Comparison of ENCODE assay signal across 8 cellular contexts in the genomic region with DNA sequence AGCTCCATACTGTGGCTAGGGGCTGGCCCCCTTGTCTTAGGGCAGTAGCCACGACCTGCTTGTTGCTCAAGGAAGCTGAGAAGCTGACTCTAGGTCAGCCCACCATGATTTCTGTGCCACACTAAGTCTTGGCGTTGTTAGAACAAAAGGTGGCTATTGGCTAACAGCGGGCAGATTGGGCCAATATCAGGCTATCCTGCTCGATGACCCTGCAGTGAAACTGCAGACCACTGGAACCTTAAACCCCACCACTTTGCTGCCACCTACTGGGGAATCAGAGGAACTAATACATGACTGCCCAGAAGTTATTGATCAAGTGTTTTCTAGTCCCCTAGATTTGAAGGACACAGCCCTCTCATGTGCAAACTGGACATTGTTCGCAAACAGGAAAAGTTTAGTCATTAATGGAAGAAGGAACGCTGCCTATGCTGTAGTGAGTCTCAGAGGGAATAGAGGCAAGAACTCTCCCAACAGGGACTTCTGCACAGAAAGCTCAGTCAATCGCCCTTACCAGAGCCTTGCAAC. TPM values are rescaled to one million over a fixed set of nuclear protein-coding genes. Genes with fewer than 3 reads are reported as not detected.
A peak's percentile ranks its signal among the peaks of the same experiment; 100 is the strongest.
DNase-seq lines count a peak whose midpoint lies in the region; ATAC-seq and TF ChIP-seq lines count a peak whose summit lies in the region.

No MANE protein-coding gene starts in this region.

- DNase-seq in AG09309 (ENCODE audit: low read depth) (no peak), NCI-H2029 (lab: John Stamatoyannopoulos, UW) (peak; percentile 26), myocyte (ENCODE audit: low read depth) (peak; percentile 52), NCI-H774 (lab: John Stamatoyannopoulos, UW) (no peak)
- DNase-seq in activated CD4-positive, alpha-beta T cell treated with anti-CD3 and anti-CD28 coated beads for 1 hour = peak; percentile 18
- DNase-seq in effector CD8-positive, alpha-beta T cell (lab: John Stamatoyannopoulos, UW) = peak; percentile 6

- peak; percentile 70 for ATAC-seq in GM18505 (IDR thresholded peaks at IDR 0.05; ENCODE audit: unreplicated experiment)
- ATAC-seq in HG02763 (IDR thresholded peaks at IDR 0.05; ENCODE audit: unreplicated experiment) = peak; percentile 60

- H3K4me3 ChIP-seq in AG09309 (ENCODE audit: control insufficient read depth, low read depth, low read length) = no peak overlapping the region

- no peak for TF ChIP-seq POLR2A in GM18505 (IDR thresholded peaks at IDR 0.05; ENCODE audit: borderline replicate concordance, extremely low read depth, insufficient read depth, insufficient read length)

- TF ChIP-seq CTCF in AG09309 (IDR thresholded peaks at IDR 0.05; ENCODE audit: control insufficient read depth, insufficient read depth, low read depth, low read length, missing control alignments) = peak; percentile 79

RNA-seq across cellular contexts. Expression of gene PAPSS1, which starts 17.0 kb away (rescaled TPM):
- total RNA-seq in myocyte = 53.0 and 56.0 TPM in 2 replicates
- 98.0 TPM for polyA plus RNA-seq in myocyte (2012)

Comparison
In these comparisons a context has a peak if more than half of its experiments do, and no peak if none do; other contexts are left out.
1. DNase-seq: peak in NCI-H2029 (single experiment), activated CD4-positive, alpha-beta T cell treated with anti-CD3 and anti-CD28 coated beads for 1 hour (single experiment), effector CD8-positive, alpha-beta T cell (single experiment) and myocyte (single experiment); none in AG09309 (single experiment) and NCI-H774 (single experiment).